Comparison of ENCODE assay signal across 1 cellular context in the genomic region with DNA sequence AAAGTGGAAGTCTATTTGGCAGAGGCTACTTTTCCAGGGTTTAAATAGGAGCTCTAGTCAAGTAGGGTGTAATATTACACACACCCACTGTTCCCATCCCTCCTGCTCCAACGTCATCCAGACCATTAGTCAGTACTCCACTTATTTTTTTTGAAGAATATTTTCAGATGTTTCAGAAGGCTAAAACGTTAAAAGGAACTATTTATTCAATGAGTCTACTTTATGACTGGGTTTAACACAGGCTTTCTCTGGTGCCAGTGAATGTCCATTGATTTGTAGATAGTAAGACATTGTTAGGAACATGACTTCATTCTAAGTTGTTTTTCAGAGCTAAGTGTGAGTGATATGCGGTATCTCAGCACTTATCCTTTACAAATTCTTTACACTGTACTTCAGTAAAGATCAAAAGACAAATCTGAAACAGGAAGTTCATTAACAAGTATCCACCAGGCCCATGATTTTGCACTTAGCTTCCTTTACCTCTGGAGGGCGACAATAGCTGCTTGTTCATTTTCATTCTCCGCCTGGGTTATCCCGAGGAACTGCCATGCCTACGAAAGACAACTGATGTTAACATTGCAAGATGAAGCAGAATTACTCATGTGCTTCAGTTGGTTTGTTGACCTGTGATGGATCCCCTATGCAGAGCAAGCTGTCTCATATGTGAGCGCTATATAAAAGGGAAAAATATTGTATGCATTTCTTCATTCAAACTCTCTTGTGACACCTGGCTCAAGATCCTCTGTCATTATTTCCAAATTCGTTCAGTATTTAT.
TF ChIP-seq lines count a peak whose summit lies in the region.

No MANE protein-coding gene starts in this region.

TF ChIP-seq in IMR-90, 13 proteins besides CTCF, POLR2A, EP300 and RAD21:
- TF ChIP-seq CEBPB (IDR thresholded peaks at IDR 0.05; ENCODE audit: low read depth, low read length) (peak; percentile 31; the same call in 1 of the 2 replicates), RCOR1 (IDR thresholded peaks at IDR 0.05; ENCODE audit: insufficient replicate concordance, low read length) (peak; percentile 31), SMC3 (IDR thresholded peaks at IDR 0.05; ENCODE audit: low read depth, low read length) (peak; percentile 52), CHD1 (IDR thresholded peaks at IDR 0.05; ENCODE audit: low read depth, low read length) (no peak), RFX5 (IDR thresholded peaks at IDR 0.05; ENCODE audit: low read depth, low read length) (no peak), FOS (IDR thresholded peaks at IDR 0.05; ENCODE audit: low read depth, low read length) (0 out of 2 replicates have a peak, but pooled peaks have one; percentile 37)
